8 cellular contexts compared by ENCODE assay signal in the genomic region with DNA sequence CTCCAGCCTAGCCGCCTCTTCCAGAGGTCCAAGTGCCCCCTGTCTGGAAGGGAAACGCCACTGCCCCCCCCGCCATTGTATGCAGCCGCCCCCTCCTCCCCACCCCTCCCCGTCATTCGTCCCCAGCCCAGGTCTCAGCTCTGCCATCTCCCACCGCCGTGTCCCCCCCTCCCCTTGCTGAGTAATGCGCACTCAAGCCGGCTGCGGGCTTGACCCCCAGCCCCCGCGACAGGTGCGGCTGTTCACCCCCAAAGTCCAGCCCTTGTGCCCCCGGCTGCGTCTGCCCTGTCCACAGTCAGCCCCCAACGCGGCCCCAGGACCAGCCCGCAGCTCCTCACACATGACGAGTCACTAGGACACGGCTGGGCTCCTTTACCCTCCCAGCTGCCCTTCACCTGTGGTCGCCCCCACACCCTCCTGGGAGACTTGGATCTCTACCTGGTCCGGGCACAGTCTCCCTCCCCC. TPM values are rescaled to one million over a fixed set of nuclear protein-coding genes. Genes with fewer than 3 reads are reported as not detected.
A peak's percentile ranks its signal among the peaks of the same experiment; 100 is the strongest.
DNase-seq lines count a peak whose midpoint lies in the region; ATAC-seq and TF ChIP-seq lines count a peak whose summit lies in the region.

No MANE protein-coding gene starts in this region.

- intact Hi-C loops in psoas muscle (cut with DNase I) = loop anchor here (5.0 to 10.0 kb wide), 4 partner anchors 37 to 899 kb away; a partner anchor contains a TSS

- no peak overlapping the region for H3K27ac ChIP-seq in HEK293 (ENCODE audit: extremely low read depth, low read depth, low read length)
- H3K27ac ChIP-seq in cardiac muscle cell = no peak overlapping the region
- H3K27ac ChIP-seq in psoas muscle = peak overlapping the region; percentile 92

- peak in 1 of 2 donors; percentile 38 for DNase-seq in cardiac muscle cell (ENCODE audit: low read depth in 1 of 2, low spot score in 1 of 2)
- peak; percentile 27 to 60 for DNase-seq in psoas muscle
- DNase-seq in SW 1271 (lab: John Stamatoyannopoulos, UW) = no peak
- no peak for DNase-seq in SHP77 (lab: John Stamatoyannopoulos, UW)
- DNase-seq in NCI-H1436 treated with DMSO at 0.1 percent for 48 hours (lab: John Stamatoyannopoulos, UW) = no peak
- no peak for DNase-seq in NK-92 (lab: John Stamatoyannopoulos, UW; ENCODE audit: unreplicated experiment)

- H3K4me1 ChIP-seq in HEK293 (ENCODE audit: control insufficient read depth, insufficient read depth, low read length) = no peaks in the 10 kb centered on the region
- peaks cover 12% of the 10 kb centered on the region for H3K4me1 ChIP-seq in cardiac muscle cell (ENCODE audit: low read depth)
- H3K4me1 ChIP-seq in psoas muscle = peaks cover 23% of the 10 kb centered on the region

- H3K36me3 ChIP-seq in HEK293 (ENCODE audit: control insufficient read depth in 2 of 2, insufficient read depth in 1 of 2, low read length in 2 of 2) (no peaks in the 10 kb centered on the region), cardiac muscle cell (no peaks in the 10 kb centered on the region), psoas muscle (ENCODE audit: insufficient read depth in 1 of 2, low read depth in 1 of 2) (peaks cover 0 to 5% of the 10 kb centered on the region in 2 donors)

- POLR2A ChIA-PET in HEK293 (lab: Yijun Ruan, JAX) = interaction anchor here (1.5 kb wide), 1 partner anchor 327 kb away, joined by 7 read pairs; no protein-coding TSS in a partner anchor

- CTCF ChIA-PET in HEK293 (lab: Yijun Ruan, JAX) = interaction anchor here (0.6 to 6.6 kb wide), 6 partner anchors 160 to 536 kb away, joined by 3 to 99 read pairs (median 3); no protein-coding TSS in a partner anchor

- no peaks in the 10 kb centered on the region for H3K27me3 ChIP-seq in cardiac muscle cell
- H3K27me3 ChIP-seq in psoas muscle (ENCODE audit: insufficient read depth in 3 of 3, low read length in 2 of 3) = no peaks in the 10 kb centered on the region

- ATAC-seq in psoas muscle = peak; percentile 25 to 47 (median 38)

- 0 to 1% (median 0%) methylated on average over 12 to 23 of the region's 23 CpGs for WGBS in psoas muscle, 3 donors

- no peak for TF ChIP-seq CTCF in HEK293 (tag by site-specific recombination; IDR thresholded peaks at IDR 0.05)
- no peak for TF ChIP-seq CTCF in WI38 (IDR thresholded peaks at IDR 0.05; ENCODE audit: low read depth, low read length)
- TF ChIP-seq CTCF in cardiac muscle cell (IDR thresholded peaks at IDR 0.05; ENCODE audit: low read depth, low read length) = no peak
- no peak for TF ChIP-seq CTCF in psoas muscle (IDR thresholded peaks at IDR 0.05)

- H3K4me3 ChIP-seq in HEK293 (ENCODE audit: low read depth, low read length) (peak overlapping the region; percentile 51), WI38 (ENCODE audit: low read depth, low read length) (peak overlapping the region; percentile 84), cardiac muscle cell (peak overlapping the region; percentile 83), psoas muscle (peak overlapping the region; percentile 92)

- H3K9me3 ChIP-seq in HEK293 (ENCODE audit: control insufficient read depth, insufficient read depth, low read depth, low read length) = no peaks in the 10 kb centered on the region
- H3K9me3 ChIP-seq in cardiac muscle cell (ENCODE audit: low read depth) = no peaks in the 10 kb centered on the region
- no peaks in the 10 kb centered on the region for H3K9me3 ChIP-seq in psoas muscle

TF ChIP-seq in HEK293, 187 proteins besides CTCF, POLR2A, EP300 and RAD21:
- TF ChIP-seq ZNF10 (tag by site-specific recombination; IDR thresholded peaks at IDR 0.05) = no peak
- TF ChIP-seq, protein P1, sequence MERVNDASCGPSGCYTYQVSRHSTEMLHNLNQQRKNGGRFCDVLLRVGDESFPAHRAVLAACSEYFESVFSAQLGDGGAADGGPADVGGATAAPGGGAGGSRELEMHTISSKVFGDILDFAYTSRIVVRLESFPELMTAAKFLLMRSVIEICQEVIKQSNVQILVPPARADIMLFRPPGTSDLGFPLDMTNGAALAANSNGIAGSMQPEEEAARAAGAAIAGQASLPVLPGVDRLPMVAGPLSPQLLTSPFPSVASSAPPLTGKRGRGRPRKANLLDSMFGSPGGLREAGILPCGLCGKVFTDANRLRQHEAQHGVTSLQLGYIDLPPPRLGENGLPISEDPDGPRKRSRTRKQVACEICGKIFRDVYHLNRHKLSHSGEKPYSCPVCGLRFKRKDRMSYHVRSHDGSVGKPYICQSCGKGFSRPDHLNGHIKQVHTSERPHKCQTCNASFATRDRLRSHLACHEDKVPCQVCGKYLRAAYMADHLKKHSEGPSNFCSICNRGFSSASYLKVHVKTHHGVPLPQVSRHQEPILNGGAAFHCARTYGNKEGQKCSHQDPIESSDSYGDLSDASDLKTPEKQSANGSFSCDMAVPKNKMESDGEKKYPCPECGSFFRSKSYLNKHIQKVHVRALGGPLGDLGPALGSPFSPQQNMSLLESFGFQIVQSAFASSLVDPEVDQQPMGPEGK (tag by site-specific recombination; IDR thresholded peaks at IDR 0.05) = peak; percentile 54
- peak; percentile 20; the same call in 1 of the 2 replicates for TF ChIP-seq GLIS2 (tag by site-specific recombination; IDR thresholded peaks at IDR 0.05)

RNA-seq across cellular contexts. Expression of a gene that starts 0.6 kb away (rescaled TPM):
- 15.5 and 17.5 TPM in 2 replicates for total RNA-seq in cardiac muscle cell
- 14.7 and 21.9 TPM in 2 replicates for polyA plus RNA-seq in cardiac muscle cell
- total RNA-seq in psoas muscle = 100 to 1,000 TPM in 3 of 4 donors, 10 to 100 TPM in 1; 38.5 to 124 (median 109) TPM
- 10 to 100 TPM; 25.3 to 55.7 (median 50.9) TPM for polyA plus RNA-seq in psoas muscle

Comparison
In these comparisons a context has a peak if more than half of its experiments do, and no peak if none do; other contexts are left out.
1. DNase-seq: peak in psoas muscle (2 of 2); none in SW 1271 (0 of 2), SHP77 (0 of 2), NCI-H1436 treated with DMSO at 0.1 percent for 48 hours (single experiment) and NK-92 (single experiment).
2. Peak in every context shown above with its lines, with median percentiles within 50 percentile points of each other: H3K4me3 ChIP-seq.